In the genomic region with DNA sequence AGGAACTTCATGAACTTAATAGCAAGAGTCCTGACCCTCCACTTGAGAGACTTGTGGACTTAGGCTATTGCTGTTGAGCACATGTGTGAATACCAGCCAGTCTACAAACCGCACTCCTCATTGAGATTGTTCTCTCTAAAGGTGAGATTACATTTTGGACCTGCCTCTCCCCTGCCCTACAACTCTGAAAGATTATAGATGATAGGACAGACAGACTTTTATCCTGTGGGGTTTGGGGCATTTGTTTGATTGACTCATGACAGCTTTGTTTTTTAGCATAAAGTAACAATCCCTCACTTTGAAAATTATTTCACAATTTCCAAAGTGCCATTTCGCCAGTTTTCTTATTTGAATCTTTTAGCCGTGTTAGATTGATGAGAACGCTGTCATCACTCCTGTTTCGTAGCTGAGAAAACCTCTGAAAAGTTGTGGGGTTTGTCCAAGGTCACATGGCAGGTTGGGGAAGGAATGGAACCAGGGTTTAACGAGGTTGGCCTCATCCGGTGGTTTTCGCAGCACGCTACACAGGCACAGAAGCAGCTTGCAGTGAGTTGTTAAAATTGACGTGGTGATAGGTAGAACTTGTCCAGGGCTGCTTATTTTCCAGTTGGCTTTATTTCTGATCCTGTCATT, we compare ENCODE assay signal across 9 cellular contexts. TPM values are rescaled to one million over a fixed set of nuclear protein-coding genes. Genes with fewer than 3 reads are reported as not detected.
DNase-seq lines count a peak whose midpoint lies in the region; ATAC-seq, FAIRE-seq and TF ChIP-seq lines count a peak whose summit lies in the region.
"Had no signal": no experiment of that assay in that cellular context is flagged by ENCODE, and none has a peak within 500 bp of the region (broad histone marks: within the 10 kb centered on the region; RNA-seq: fewer than 3 reads in every experiment).

No MANE protein-coding gene starts in this region.

- H3K36me3 Mint-ChIP-seq in effector memory CD8-positive, alpha-beta T cell (ENCODE audit: insufficient read depth): peaks cover 71% of the 10 kb centered on the region

- H3K27me3 ChIP-seq in gastroesophageal sphincter: no peaks in the 10 kb centered on the region
- H3K27me3 ChIP-seq: heart left ventricle had no signal

- H3K27ac ChIP-seq in gastroesophageal sphincter: peak overlapping the region in 2 of 4 donors; percentile 17 to 35

- no peak for ATAC-seq in GM18505 (IDR thresholded peaks at IDR 0.05; ENCODE audit: unreplicated experiment)
- peak; percentile 22 for ATAC-seq in HG03060 (IDR thresholded peaks at IDR 0.05; ENCODE audit: low read depth, unreplicated experiment)
- ATAC-seq in effector memory CD8-positive, alpha-beta T cell (replicated peaks): peak; percentile 39
- no peak for ATAC-seq in gastroesophageal sphincter

- 78 to 82% methylated on average over 4 to 9 of the region's 10 CpGs for WGBS in gastroesophageal sphincter (ENCODE audit: low coverage in 1 of 2), 2 donors

- H3K4me3 ChIP-seq in gastroesophageal sphincter: no peak overlapping the region

- peaks cover 75 to 84% of the 10 kb centered on the region in 2 donors for H3K4me1 Mint-ChIP-seq in effector memory CD8-positive, alpha-beta T cell (ENCODE audit: low read depth in 2 of 2)

- H3K27me3 Mint-ChIP-seq in effector memory CD8-positive, alpha-beta T cell: no peaks in the 10 kb centered on the region

- TF ChIP-seq CTCF in gastroesophageal sphincter (IDR thresholded peaks at IDR 0.05): no peak

- no peaks in the 10 kb centered on the region for H3K9me3 ChIP-seq in gastroesophageal sphincter
- H3K9me3 ChIP-seq: heart left ventricle had no signal

- no peaks in the 10 kb centered on the region for H3K36me3 ChIP-seq in gastroesophageal sphincter
- H3K36me3 ChIP-seq: heart left ventricle had no signal

- TF ChIP-seq POLR2A in GM18505 (IDR thresholded peaks at IDR 0.05; ENCODE audit: borderline replicate concordance, extremely low read depth, insufficient read depth, insufficient read length): peak; percentile 87
- TF ChIP-seq POLR2A in gastroesophageal sphincter (IDR thresholded peaks at IDR 0.05): no peak

- no peak for FAIRE-seq in frontal cortex (lab: Jason Lieb, UNC)

- peak; percentile 59 for DNase-seq in activated CD4-positive, CD25-positive, alpha-beta regulatory T cell treated with anti-CD3 and anti-CD28 coated beads, Interleukin-2, amount 50 U/mL, for 16 hours (ENCODE audit: low read depth, low spot score)
- peak; percentile 75 to 78 (median 77) for DNase-seq in effector memory CD8-positive, alpha-beta T cell
- peak; percentile 65 for DNase-seq in stimulated activated CD8-positive, alpha-beta memory T cell treated with anti-CD3 and anti-CD28 coated beads, Interleukin-12 subunit alpha, Interleukin-12 subunit beta, amount 100 ng/mL, for 4 hours (ENCODE audit: low read depth)
- DNase-seq in frontal cortex (ENCODE audit: low spot score in 2 of 2): no peak
- DNase-seq in iPS-NIHi11 (ENCODE audit: low spot score): no peak

- peak overlapping the region; percentile 83 to 92 for H3K4me3 Mint-ChIP-seq in effector memory CD8-positive, alpha-beta T cell

- no peak for TF ChIP-seq EP300 in gastroesophageal sphincter (IDR thresholded peaks at IDR 0.05)

- peak overlapping the region; percentile 96 to 98 for H3K27ac Mint-ChIP-seq in effector memory CD8-positive, alpha-beta T cell

- no peaks in the 10 kb centered on the region for H3K9me3 Mint-ChIP-seq in effector memory CD8-positive, alpha-beta T cell

- H3K4me1 ChIP-seq in gastroesophageal sphincter: no peaks in the 10 kb centered on the region

RNA-seq across cellular contexts. Expression of gene EVL, which starts 0.8 kb away (rescaled TPM):
- total RNA-seq in gastroesophageal sphincter (10 to 100 TPM; 36.1 to 42.6 (median 38.5) TPM), frontal cortex (73.0 TPM)

Comparison
In these comparisons a context has a peak if more than half of its experiments do, and no peak if none do; other contexts are left out.
1. ATAC-seq: peak in HG03060 (single experiment) and effector memory CD8-positive, alpha-beta T cell (single experiment); none in GM18505 (single experiment) and gastroesophageal sphincter (single experiment).
2. DNase-seq: peak in activated CD4-positive, CD25-positive, alpha-beta regulatory T cell treated with anti-CD3 and anti-CD28 coated beads, Interleukin-2, amount 50 U/mL, for 16 hours (single experiment), effector memory CD8-positive, alpha-beta T cell (3 of 3) and stimulated activated CD8-positive, alpha-beta memory T cell treated with anti-CD3 and anti-CD28 coated beads, Interleukin-12 subunit alpha, Interleukin-12 subunit beta, amount 100 ng/mL, for 4 hours (single experiment); none in frontal cortex (0 of 2) and iPS-NIHi11 (single experiment).